1 cellular context compared by ENCODE assay signal in the genomic region with DNA sequence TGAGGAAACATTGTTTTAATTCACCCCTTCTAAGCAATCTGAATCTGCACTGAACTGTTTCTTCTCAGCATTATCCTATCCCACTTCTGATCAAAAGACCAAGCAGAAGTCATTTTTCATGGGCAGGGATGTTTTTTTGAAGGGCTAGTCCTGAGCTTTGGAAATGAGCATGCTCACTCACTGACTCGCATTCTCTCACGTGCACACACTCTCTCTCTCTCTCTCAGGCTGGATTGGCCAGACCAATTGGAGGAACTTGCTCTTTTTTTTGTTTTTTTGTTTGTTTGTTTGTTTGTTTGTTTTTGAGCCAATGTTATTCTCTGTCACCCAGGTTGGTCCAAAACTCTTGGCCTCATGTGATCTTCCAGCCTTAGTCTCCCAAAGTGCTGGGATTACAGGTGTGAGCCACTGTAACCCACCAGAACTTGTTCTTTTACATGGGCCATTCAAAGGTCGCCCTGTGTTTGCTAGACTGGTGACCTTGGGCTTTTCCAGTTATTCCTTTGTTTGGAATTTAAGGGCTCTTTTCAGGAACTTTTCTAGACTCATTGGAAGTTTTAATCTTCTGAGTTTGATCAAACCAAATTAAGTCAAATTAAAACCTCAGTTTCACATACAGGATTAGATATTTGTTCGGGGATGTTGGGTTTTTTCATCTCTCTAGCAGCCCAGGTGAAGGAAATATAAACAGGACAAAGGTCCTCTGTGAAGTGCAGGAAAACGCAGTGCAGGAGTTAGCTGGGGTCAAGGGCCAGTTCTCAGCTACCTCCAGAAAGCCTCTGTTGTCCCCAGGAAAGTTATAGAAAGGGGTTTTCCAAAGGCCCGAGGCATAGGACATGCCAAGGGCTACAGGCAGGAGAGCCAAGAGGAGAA.
TF ChIP-seq lines count a peak whose summit lies in the region.

No MANE protein-coding gene starts in this region.

TF ChIP-seq in endothelial cell of umbilical vein, 7 proteins besides CTCF, POLR2A, EP300 and RAD21:
- TF ChIP-seq POLR2AphosphoS5 (IDR thresholded peaks at IDR 0.05; ENCODE audit: insufficient read depth, low read depth, low read length) (no peak), EZH2 (IDR thresholded peaks at IDR 0.05; ENCODE audit: borderline replicate concordance, low read depth, low read length, severe bottlenecking) (no peak), GATA2 (IDR thresholded peaks at IDR 0.05; ENCODE audit: insufficient read depth, insufficient read length, low read depth, low read length) (no peak), JUN (IDR thresholded peaks at IDR 0.05; ENCODE audit: borderline replicate concordance, insufficient read depth, insufficient read length, low read depth) (no peak), MYC (IDR thresholded peaks at IDR 0.05; ENCODE audit: low read depth, low read length) (no peak), FOS (IDR thresholded peaks at IDR 0.05; ENCODE audit: borderline replicate concordance, insufficient read depth, low read length) (no peak)
- TF ChIP-seq, protein P1, sequence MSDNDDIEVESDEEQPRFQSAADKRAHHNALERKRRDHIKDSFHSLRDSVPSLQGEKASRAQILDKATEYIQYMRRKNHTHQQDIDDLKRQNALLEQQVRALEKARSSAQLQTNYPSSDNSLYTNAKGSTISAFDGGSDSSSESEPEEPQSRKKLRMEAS (IDR thresholded peaks at IDR 0.05; ENCODE audit: insufficient read depth, insufficient read length): no peak
TF ChIP-seq in endothelial cell of umbilical vein: peak in this region for 0.
